Comparison of ENCODE assay signal across 4 cellular contexts in the genomic region with DNA sequence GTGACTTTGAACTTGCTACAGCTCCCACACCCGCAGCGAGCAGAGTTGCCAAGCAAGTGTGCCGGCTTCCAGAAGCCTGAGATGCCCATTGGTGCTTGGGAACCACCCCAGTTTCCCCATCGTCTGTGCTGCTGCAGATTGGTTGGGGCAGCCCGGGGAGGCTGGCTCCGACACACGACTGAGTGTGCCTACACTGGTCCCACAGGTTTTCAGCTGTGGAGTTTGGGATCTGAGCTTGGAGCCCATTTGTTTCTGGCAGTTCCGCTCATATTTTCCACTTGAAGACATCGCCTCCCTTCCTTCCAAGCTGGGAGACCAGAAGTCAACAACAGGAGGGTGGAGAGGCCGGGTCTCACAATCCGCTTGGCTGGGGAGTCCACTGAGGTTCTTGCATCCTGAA. TPM values are rescaled to one million over a fixed set of nuclear protein-coding genes. Genes with fewer than 3 reads are reported as not detected.
"Had no signal": no experiment of that assay in that cellular context is flagged by ENCODE, and none has a peak within 500 bp of the region (broad histone marks: within the 10 kb centered on the region; RNA-seq: fewer than 3 reads in every experiment).

A gene with protein sequence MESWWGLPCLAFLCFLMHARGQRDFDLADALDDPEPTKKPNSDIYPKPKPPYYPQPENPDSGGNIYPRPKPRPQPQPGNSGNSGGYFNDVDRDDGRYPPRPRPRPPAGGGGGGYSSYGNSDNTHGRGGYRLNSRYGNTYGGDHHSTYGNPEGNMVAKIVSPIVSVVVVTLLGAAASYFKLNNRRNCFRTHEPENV (plus strand): TSS at position 173 of the 400 bp plus-strand sequence. CDS start 235 bp downstream, outside the sequence.

RNA-seq across cellular contexts. Expression of the gene that starts here (rescaled TPM):
- total RNA-seq: activated CD8-positive, alpha-beta memory T cell treated with anti-CD3 and anti-CD28 coated beads for 36 hours; activated naive CD4-positive, alpha-beta T cell treated with anti-CD3 and anti-CD28 coated beads for 36 hours; epithelial cell of proximal tubule had no signal
- polyA plus RNA-seq: naive thymus-derived CD4-positive, alpha-beta T cell had no signal
